29 cellular contexts compared by ENCODE assay signal in genomic region chr13:99640260-99640659, GRCh38.
"Had no signal": no experiment of that assay in that cellular context is flagged by ENCODE, and none has a peak within 500 bp of the region (broad histone marks: within the 10 kb centered on the region; RNA-seq: fewer than 3 reads in every experiment).

No MANE protein-coding gene starts in this region.

- H3K27ac ChIP-seq: brain microvascular endothelial cell, pancreas, psoas muscle, sigmoid colon, spleen, suprapubic skin, tibial artery, upper lobe of right lung, VCaP had no signal

- H3K36me3 Mint-ChIP-seq: naive B cell had no signal

- H3K27me3 ChIP-seq: brain microvascular endothelial cell, pancreas, sigmoid colon, spleen, suprapubic skin, tibial artery, upper lobe of right lung had no signal

- H3K27ac Mint-ChIP-seq: activated naive CD8-positive, alpha-beta T cell; dendritic cell treated with granulocyte-macrophage colony-stimulating factor and Interleukin-4, amounts not matched to agents 40 ng/mL and 50 ng/mL, for 4 days; endodermal cell; nephron progenitor cell had no signal

- H3K9me3 ChIP-seq: pancreas, psoas muscle, sigmoid colon, spleen, suprapubic skin, tibial artery, upper lobe of right lung had no signal

- H3K4me1 ChIP-seq: pancreas, psoas muscle, sigmoid colon, suprapubic skin, upper lobe of right lung had no signal

- H3K27me3 Mint-ChIP-seq: activated naive CD8-positive, alpha-beta T cell; dendritic cell treated with granulocyte-macrophage colony-stimulating factor and Interleukin-4, amounts not matched to agents 40 ng/mL and 50 ng/mL, for 4 days; naive B cell had no signal

- H3K4me3 Mint-ChIP-seq: activated naive CD8-positive, alpha-beta T cell; dendritic cell treated with granulocyte-macrophage colony-stimulating factor and Interleukin-4, amounts not matched to agents 40 ng/mL and 50 ng/mL, for 4 days; endodermal cell; naive B cell; nephron progenitor cell had no signal

- DNase-seq: activated CD4-positive, alpha-beta T cell treated with anti-CD3 and anti-CD28 coated beads for 4 hours; activated CD4-positive, alpha-beta T cell treated with anti-CD3 and anti-CD28 coated beads, Interleukin-2, amount 50 U/mL, for 4 hours; activated CD8-positive, alpha-beta memory T cell treated with anti-CD3 and anti-CD28 coated beads for 24 hours; activated effector memory CD4-positive, alpha-beta T cell treated with Interleukin-2 at 50 U/mL for 16 hours; activated naive CD4-positive, alpha-beta T cell treated with Interleukin-2 at 50 U/mL for 16 hours; anterior cingulate cortex; brain microvascular endothelial cell; central memory CD4-positive, alpha-beta T cell; endodermal cell; foreskin fibroblast; head of caudate nucleus; hippocampal formation; left cardiac atrium; left ventricle myocardium superior; naive B cell; nephron progenitor cell; pancreas; psoas muscle; sigmoid colon; spleen; stimulated activated naive CD4-positive, alpha-beta T cell; T-helper 9 cell; tibial artery; upper lobe of right lung had no signal

- H3K4me3 ChIP-seq: pancreas, psoas muscle, sigmoid colon, spleen, suprapubic skin, tibial artery, upper lobe of right lung had no signal

- H3K36me3 ChIP-seq: brain microvascular endothelial cell, pancreas, sigmoid colon, spleen, suprapubic skin, tibial artery, upper lobe of right lung had no signal

- ATAC-seq: esophagus mucosa, left cardiac atrium, left ventricle myocardium superior, pancreas, psoas muscle, upper lobe of right lung had no signal

- H3K9me3 Mint-ChIP-seq: dendritic cell treated with granulocyte-macrophage colony-stimulating factor and Interleukin-4, amounts not matched to agents 40 ng/mL and 50 ng/mL, for 4 days; endodermal cell had no signal
